32 cellular contexts compared by ENCODE assay signal in the genomic region with DNA sequence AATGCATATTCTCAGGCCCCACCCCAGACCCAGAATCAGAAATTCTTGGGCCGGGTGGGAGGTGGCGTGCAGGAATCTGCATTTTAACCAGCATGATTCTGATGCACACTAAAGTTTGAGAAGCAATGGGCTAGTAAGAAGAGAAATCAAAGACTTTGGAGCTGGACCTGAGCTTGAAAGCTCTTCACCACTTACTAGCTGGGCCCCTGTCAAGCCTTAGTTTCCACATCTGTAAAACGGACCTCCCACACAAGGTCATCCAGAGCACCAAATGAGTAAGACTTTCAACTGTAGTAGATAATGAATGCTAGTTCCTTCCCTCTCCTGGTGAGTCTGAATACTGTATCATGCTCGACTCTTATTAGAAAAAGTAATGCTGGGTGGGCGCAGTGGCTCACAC.
"Had no signal": no experiment of that assay in that cellular context is flagged by ENCODE, and none has a peak within 500 bp of the region (broad histone marks: within the 10 kb centered on the region; RNA-seq: fewer than 3 reads in every experiment).

No MANE protein-coding gene starts in this region.

- FAIRE-seq: colon, endometrium, endothelial cell of umbilical vein had no signal

- H3K9me3 ChIP-seq: body of pancreas, esophagus squamous epithelium, gastroesophageal sphincter had no signal

- H3K4me1 ChIP-seq: esophagus squamous epithelium, gastroesophageal sphincter had no signal

- ATAC-seq: activated CD4-positive, alpha-beta T cell treated with anti-CD3 and anti-CD28 coated beads for 36 hours; activated CD8-positive, alpha-beta T cell treated with anti-CD3 and anti-CD28 coated beads for 36 hours; activated T-cell treated with anti-CD3 and anti-CD28 coated beads, Interleukin-2, amount 50 U/mL, for 4 hours; activated T-helper 17 cell treated with anti-CD3 and anti-CD28 coated beads, Interleukin-2, amount 50 U/mL, for 72 hours; body of pancreas; effector memory CD8-positive, alpha-beta T cell; gastroesophageal sphincter; heart right ventricle had no signal

- DNase-seq: activated CD4-positive, alpha-beta T cell treated with anti-CD3 and anti-CD28 coated beads for 36 hours; activated CD4-positive, alpha-beta T cell treated with anti-CD3 and anti-CD28 coated beads, Interleukin-2, amount 10 ng/mL, durations not matched to agents 7 days and 5 days; activated CD4-positive, alpha-beta T cell treated with anti-CD3 and anti-CD28 coated beads, Interleukin-2, amount 50 U/mL, for 48 hours; activated CD4-positive, CD25-positive, alpha-beta regulatory T cell; activated CD4-positive, CD25-positive, alpha-beta regulatory T cell treated with anti-CD3 and anti-CD28 coated beads, Interleukin-2, amount 50 U/mL, for 72 hours; activated CD8-positive, alpha-beta memory T cell treated with anti-CD3 and anti-CD28 coated beads for 24 hours; activated CD8-positive, alpha-beta T cell treated with anti-CD3 and anti-CD28 coated beads for 36 hours; activated effector memory CD4-positive, alpha-beta T cell treated with Interleukin-2 at 50 U/mL for 16 hours; activated gamma-delta T cell treated with Interleukin-2 at 50 U/mL for 16 hours; activated naive CD4-positive, alpha-beta T cell treated with anti-CD3 and anti-CD28 coated beads, Interleukin-2, amount 50 U/mL, for 16 hours; activated naive CD4-positive, alpha-beta T cell treated with Interleukin-2 at 50 U/mL for 16 hours; activated T-cell treated with anti-CD3 and anti-CD28 coated beads, Interleukin-2, amount 50 U/mL, for 4 hours; amniotic stem cell; aorta; body of pancreas; caudate nucleus; cortex of kidney; dermis blood vessel endothelial cell; effector CD4-positive, alpha-beta T cell; effector memory CD8-positive, alpha-beta T cell; esophagus squamous epithelium; foreskin melanocyte; heart right ventricle; T-helper 1 cell; T-helper 2 cell had no signal

- H3K36me3 ChIP-seq: esophagus squamous epithelium, gastroesophageal sphincter had no signal

- H3K4me3 ChIP-seq: body of pancreas, esophagus squamous epithelium, gastroesophageal sphincter, heart right ventricle had no signal

- H3K4me1 Mint-ChIP-seq: activated CD4-positive, alpha-beta T cell treated with anti-CD3 and anti-CD28 coated beads for 36 hours; activated CD4-positive, alpha-beta T cell treated with anti-CD3 and anti-CD28 coated beads, Interleukin-2, amount 10 ng/mL, durations not matched to agents 7 days and 5 days had no signal

- H3K27ac ChIP-seq: body of pancreas, epithelial cell of prostate, esophagus squamous epithelium, gastroesophageal sphincter, heart right ventricle had no signal

- H3K27ac Mint-ChIP-seq: activated CD4-positive, alpha-beta T cell treated with anti-CD3 and anti-CD28 coated beads for 36 hours; activated CD4-positive, alpha-beta T cell treated with anti-CD3 and anti-CD28 coated beads, Interleukin-2, amount 10 ng/mL, durations not matched to agents 7 days and 5 days; activated CD8-positive, alpha-beta T cell treated with anti-CD3 and anti-CD28 coated beads for 36 hours; activated naive CD8-positive, alpha-beta T cell; activated T-helper 17 cell treated with anti-CD3 and anti-CD28 coated beads, Interleukin-2, amount 50 U/mL, for 72 hours; effector memory CD8-positive, alpha-beta T cell had no signal

- H3K27me3 Mint-ChIP-seq: activated CD4-positive, alpha-beta T cell treated with anti-CD3 and anti-CD28 coated beads, Interleukin-2, amount 10 ng/mL, durations not matched to agents 7 days and 5 days; activated naive CD8-positive, alpha-beta T cell had no signal

- H3K27me3 ChIP-seq: body of pancreas, esophagus squamous epithelium, gastroesophageal sphincter, heart right ventricle had no signal

- H3K4me3 Mint-ChIP-seq: activated CD4-positive, alpha-beta T cell treated with anti-CD3 and anti-CD28 coated beads for 36 hours; activated CD4-positive, alpha-beta T cell treated with anti-CD3 and anti-CD28 coated beads, Interleukin-2, amount 10 ng/mL, durations not matched to agents 7 days and 5 days; activated CD8-positive, alpha-beta T cell treated with anti-CD3 and anti-CD28 coated beads for 36 hours; activated naive CD8-positive, alpha-beta T cell; activated T-cell treated with anti-CD3 and anti-CD28 coated beads, Interleukin-2, amount 50 U/mL, for 4 hours; activated T-helper 17 cell treated with anti-CD3 and anti-CD28 coated beads, Interleukin-2, amount 50 U/mL, for 72 hours; effector memory CD8-positive, alpha-beta T cell had no signal
